In genomic region chr5:119275873-119276214, GRCh38 we compare ENCODE assay signal across 8 cellular contexts.
DNase-seq lines count a peak whose midpoint lies in the region; ATAC-seq, FAIRE-seq and TF ChIP-seq lines count a peak whose summit lies in the region.

No MANE protein-coding gene starts in this region.

- RAD21 ChIA-PET in GM12878 (lab: Charles Lee; ENCODE audit: unreplicated experiment) = interaction anchor here (1.4 to 7.3 kb wide), 5 partner anchors 13 to 136 kb away, joined by 3 to 43 read pairs (median 38); no protein-coding TSS in a partner anchor

- H2BK15ac ChIP-seq in neuronal stem cell (ENCODE audit: low read length) = no peak overlapping the region

- no peak overlapping the region for H4K8ac ChIP-seq in neuronal stem cell (ENCODE audit: low read depth, low read length)

- ATAC-seq in GM18499 (IDR thresholded peaks at IDR 0.05; ENCODE audit: insufficient read depth, unreplicated experiment) (peak; percentile 49), GM21717 (IDR thresholded peaks at IDR 0.05; ENCODE audit: unreplicated experiment) (peak; percentile 80), GM12878 (peak; percentile 76), left ventricle myocardium superior (no peak)

- H3K79me2 ChIP-seq in Karpas-422 (ENCODE audit: low read length) (peaks cover 20% of the 10 kb centered on the region; the same call in 1 of the 2 replicates), GM12878 (ENCODE audit: control insufficient read depth, insufficient read depth, low read length) (peaks cover 89% of the 10 kb centered on the region)

- H2AK5ac ChIP-seq in neuronal stem cell (ENCODE audit: low read depth, low read length) = no peak overlapping the region

- no peak overlapping the region for H3K14ac ChIP-seq in neuronal stem cell (ENCODE audit: low read length)

- H2AFZ ChIP-seq in Karpas-422 (ENCODE audit: low read length) = no peak overlapping the region
- no peak overlapping the region for H2AFZ ChIP-seq in GM12878 (ENCODE audit: control insufficient read depth, low read depth, low read length)
- no peak overlapping the region for H2AFZ ChIP-seq in neuronal stem cell (ENCODE audit: low read length)

- no peak overlapping the region for H4K91ac ChIP-seq in neuronal stem cell (ENCODE audit: low read depth, low read length, poor library complexity)

- H3K4me2 ChIP-seq in Karpas-422 (ENCODE audit: low read depth, low read length, poor library complexity, severe bottlenecking) = peak overlapping the region; percentile 83
- H3K4me2 ChIP-seq in GM12878 (ENCODE audit: control insufficient read depth, insufficient read depth) = peak overlapping the region; percentile 92
- H3K4me2 ChIP-seq in neuronal stem cell (ENCODE audit: insufficient read depth, low read length, poor library complexity, severe bottlenecking) = no peak overlapping the region

- H3K4me1 ChIP-seq in Karpas-422 (ENCODE audit: low read length) (peaks cover 82% of the 10 kb centered on the region), GM12878 (ENCODE audit: control insufficient read depth, insufficient read depth, low read length) (peaks cover 66% of the 10 kb centered on the region), neuronal stem cell (ENCODE audit: control insufficient read depth in 2 of 2, insufficient read depth in 1 of 2, low read depth in 1 of 2, low read length in 2 of 2) (peaks cover 0 to 4% of the 10 kb centered on the region in 2 donors)

- SMC1A ChIA-PET in GM12878 (lab: Charles Lee; ENCODE audit: uncharacterized antibody, unreplicated experiment) = interaction anchor here (0.9 to 14.5 kb wide), 10 partner anchors 12 to 202 kb away, joined by 3 to 181 read pairs (median 6); no protein-coding TSS in a partner anchor

- CTCF ChIA-PET in GM12878 (lab: Yijun Ruan, JAX) (interaction anchor here (0.6 to 7.2 kb wide), 3 partner anchors 12 to 57 kb away, joined by 3 to 32 read pairs (median 4); no protein-coding TSS in a partner anchor), Calu3 (lab: Charles Lee) (interaction anchor here (0.8 to 2.0 kb wide), 3 partner anchors 12 to 27 kb away, joined by 3 to 6 read pairs (median 3); no protein-coding TSS in a partner anchor)

- no peak overlapping the region for H3K23ac ChIP-seq in neuronal stem cell (ENCODE audit: low read depth, low read length, poor library complexity)

- 4% methylated on average over 4 of the region's 4 CpGs for WGBS in GM12878 (ENCODE audit: insufficient coverage, insufficient replicate concordance, low lambda C conversion rate, missing lambda C conversion rate)
- WGBS in neuronal stem cell (ENCODE audit: extremely low coverage in 2 of 2, insufficient read length in 2 of 2, insufficient replicate concordance in 1 of 2), 2 donors = no CpG with 5 or more reads among the region's 4 CpGs

- 0 out of 2 replicates have a peak, but pooled peaks cover 3% of the 10 kb centered on the region for H3K27me3 ChIP-seq in Karpas-422 (ENCODE audit: low read length)
- H3K27me3 ChIP-seq in GM12878 (replicated peaks in 1 of 2; ENCODE audit: control insufficient read depth in 2 of 2, insufficient read depth in 2 of 2, low read length in 1 of 2) = no peaks in the 10 kb centered on the region
- no peaks in the 10 kb centered on the region for H3K27me3 ChIP-seq in neuronal stem cell (ENCODE audit: control insufficient read depth in 3 of 3, insufficient read depth in 3 of 3, low read depth in 1 of 3, low read length in 3 of 3)

- POLR2A ChIA-PET in GM12878 (lab: Charles Lee) = interaction anchor here (0.9 to 7.4 kb wide), 5 partner anchors 13 to 130 kb away, joined by 3 to 59 read pairs (median 3); no protein-coding TSS in a partner anchor

- TF ChIP-seq CTCF in GM12878 (IDR thresholded peaks at IDR 0.05 in 2 of 3, conservative IDR thresholded peaks at IDR 0.05 in 1 of 3; ENCODE audit: control insufficient read depth in 2 of 3, extremely low read depth in 1 of 3, insufficient read depth in 1 of 3, low read depth in 3 of 3, low read length in 3 of 3) = no peak
- TF ChIP-seq CTCF in Calu3 (IDR thresholded peaks at IDR 0.05; ENCODE audit: unreplicated experiment) = no peak

- H4K20me1 ChIP-seq in Karpas-422 (ENCODE audit: insufficient read depth, low read depth, low read length) = no peaks in the 10 kb centered on the region; the same call in 1 of the 2 replicates
- no peaks in the 10 kb centered on the region for H4K20me1 ChIP-seq in GM12878 (ENCODE audit: control insufficient read depth, insufficient read depth)

- no peaks in the 10 kb centered on the region for H3K79me1 ChIP-seq in neuronal stem cell (ENCODE audit: low read depth, low read length)

- peak; percentile 98 for DNase-seq in Karpas-422
- DNase-seq in GM12878 (ENCODE audit: low read depth, low spot score) = peak; percentile 75
- DNase-seq in left ventricle myocardium superior = no peak
- no peak for DNase-seq in posterior cingulate gyrus
- no peak for DNase-seq in Calu3
- no peak for DNase-seq in neuronal stem cell (ENCODE audit: low spot score)

- no peak overlapping the region for H2BK120ac ChIP-seq in neuronal stem cell (ENCODE audit: low read depth, low read length)

- H3K4ac ChIP-seq in neuronal stem cell (ENCODE audit: low read length) = no peak overlapping the region

- no peak overlapping the region for H3K18ac ChIP-seq in neuronal stem cell (ENCODE audit: low read length)

- no peak overlapping the region for H2BK5ac ChIP-seq in neuronal stem cell (ENCODE audit: low read length)

- no peaks in the 10 kb centered on the region for H3K9me3 Mint-ChIP-seq in Calu3 (ENCODE audit: low read depth, unreplicated experiment)

- peaks cover 6% of the 10 kb centered on the region for H3K36me3 Mint-ChIP-seq in Calu3 (ENCODE audit: insufficient read depth, unreplicated experiment)

- H2BK12ac ChIP-seq in neuronal stem cell (ENCODE audit: low read length) = no peak overlapping the region

- no peak for TF ChIP-seq RAD21 in GM12878 (IDR thresholded peaks at IDR 0.05; ENCODE audit: insufficient read depth, low read depth, low read length)

- H3K4me1 Mint-ChIP-seq in Calu3 (ENCODE audit: low read depth, unreplicated experiment) = peaks cover 53% of the 10 kb centered on the region

- H3K9ac ChIP-seq in Karpas-422 (ENCODE audit: low read length) = peak overlapping the region; percentile 29
- H3K9ac ChIP-seq in GM12878 (ENCODE audit: control insufficient read depth, insufficient read depth, low read length) = peak overlapping the region; percentile 56
- no peak overlapping the region for H3K9ac ChIP-seq in neuronal stem cell (ENCODE audit: low read depth, low read length, poor library complexity)

- no peaks in the 10 kb centered on the region for H3K9me2 ChIP-seq in Karpas-422 (replicated peaks; ENCODE audit: insufficient read depth, low read length)

- intact Hi-C loops in GM12878 (cut with micrococcal nuclease; ENCODE audit: unreplicated experiment) (loop anchor here (2.0 kb wide), 1 partner anchor 33 kb away; no protein-coding TSS in a partner anchor), left ventricle myocardium superior (cut with micrococcal nuclease) (no loop called here), posterior cingulate gyrus (cut with DNase I) (no loop called here), Calu3 (cut with micrococcal nuclease; ENCODE audit: unreplicated experiment) (no loop called here)

- BruUV-seq in GM12878 (replicated peaks; lab: Mats Ljungman, UMichigan) (no TSS peak), Calu3 (replicated peaks; lab: Mats Ljungman, UMichigan) (no TSS peak)

- peak overlapping the region; percentile 98 for H3K27ac ChIP-seq in Karpas-422 (ENCODE audit: low read length)
- peak overlapping the region; percentile 77 for H3K27ac ChIP-seq in GM12878 (ENCODE audit: control insufficient read depth, insufficient read depth)
- no peak overlapping the region for H3K27ac ChIP-seq in neuronal stem cell (replicated peaks; ENCODE audit: low read length)

- peak overlapping the region; percentile 60 for H3K4me3 ChIP-seq in Karpas-422 (ENCODE audit: low read length)
- H3K4me3 ChIP-seq in GM12878 = peak overlapping the region; percentile 9; the same call in 1 of the 2 replicates
- H3K4me3 ChIP-seq in neuronal stem cell (ENCODE audit: low read length in 2 of 2) = no peak overlapping the region

- H3K27me3 Mint-ChIP-seq in Calu3 (ENCODE audit: unreplicated experiment) = no peaks in the 10 kb centered on the region

- FAIRE-seq in GM12878 (lab: Jason Lieb, UNC) = no peak

- in situ Hi-C loops in GM12878 (cut with MboI) = loop anchor here (25.0 kb wide), 1 partner anchor 1186 kb away; the partner anchor contains the start of gene PRR16

- H3K27ac Mint-ChIP-seq in Calu3 (ENCODE audit: unreplicated experiment) = no peak overlapping the region

- H3K9me3 ChIP-seq in Karpas-422 (ENCODE audit: low read length) = no peaks in the 10 kb centered on the region
- H3K9me3 ChIP-seq in GM12878 (replicated peaks; ENCODE audit: control insufficient read depth, insufficient read depth, low read length) = no peaks in the 10 kb centered on the region
- no peaks in the 10 kb centered on the region for H3K9me3 ChIP-seq in neuronal stem cell (replicated peaks in 1 of 2; ENCODE audit: control insufficient read depth in 2 of 2, insufficient read depth in 1 of 2, low read depth in 1 of 2, low read length in 2 of 2)

- TF ChIP-seq EP300 in GM12878 (IDR thresholded peaks at IDR 0.05; ENCODE audit: borderline replicate concordance in 1 of 2, control insufficient read depth in 1 of 2, low read depth in 2 of 2, low read length in 2 of 2) = 0 out of 4 replicates have a peak, but pooled peaks of 1 of the 2 experiments have one; percentile 4

- H3K4me3 Mint-ChIP-seq in Calu3 (ENCODE audit: low read depth, unreplicated experiment) = no peak overlapping the region

- H3K36me3 ChIP-seq in Karpas-422 (ENCODE audit: insufficient read depth, low read length) = no peaks in the 10 kb centered on the region; the same call in 1 of the 2 replicates
- H3K36me3 ChIP-seq in GM12878 (ENCODE audit: control insufficient read depth in 2 of 2, insufficient read depth in 2 of 2, low read length in 1 of 2) = no peaks in the 10 kb centered on the region
- no peaks in the 10 kb centered on the region for H3K36me3 ChIP-seq in neuronal stem cell (replicated peaks in 1 of 2; ENCODE audit: control insufficient read depth in 2 of 2, insufficient read depth in 2 of 2, low read length in 2 of 2)

- TF ChIP-seq POLR2A in GM12878 (IDR thresholded peaks at IDR 0.05; ENCODE audit: low read depth, low read length) = no peak

TF ChIP-seq in GM12878, 131 proteins besides CTCF, POLR2A, EP300 and RAD21 (continues in another document):
- TF ChIP-seq NBN (IDR thresholded peaks at IDR 0.05) (peak; percentile 79; the same call in 1 of the 2 replicates), WRNIP1 (IDR thresholded peaks at IDR 0.05; ENCODE audit: borderline replicate concordance, low read depth, low read length) (no peak), CHD1 (IDR thresholded peaks at IDR 0.05; ENCODE audit: low read depth, low read length) (no peak), HDAC2 (IDR thresholded peaks at IDR 0.05) (no peak), SREBF2 (IDR thresholded peaks at IDR 0.05; ENCODE audit: low read length) (no peak)

Comparison
In these comparisons a context has a peak if more than half of its experiments do, and no peak if none do; other contexts are left out.
1. DNase-seq: peak in Karpas-422 (single experiment) and GM12878 (single experiment); none in left ventricle myocardium superior (single experiment), posterior cingulate gyrus (0 of 10), Calu3 (single experiment) and neuronal stem cell (single experiment).
2. H3K4me3 ChIP-seq: peak in Karpas-422 (single experiment) and GM12878 (single experiment); none in neuronal stem cell (0 of 2).